In the genomic region with DNA sequence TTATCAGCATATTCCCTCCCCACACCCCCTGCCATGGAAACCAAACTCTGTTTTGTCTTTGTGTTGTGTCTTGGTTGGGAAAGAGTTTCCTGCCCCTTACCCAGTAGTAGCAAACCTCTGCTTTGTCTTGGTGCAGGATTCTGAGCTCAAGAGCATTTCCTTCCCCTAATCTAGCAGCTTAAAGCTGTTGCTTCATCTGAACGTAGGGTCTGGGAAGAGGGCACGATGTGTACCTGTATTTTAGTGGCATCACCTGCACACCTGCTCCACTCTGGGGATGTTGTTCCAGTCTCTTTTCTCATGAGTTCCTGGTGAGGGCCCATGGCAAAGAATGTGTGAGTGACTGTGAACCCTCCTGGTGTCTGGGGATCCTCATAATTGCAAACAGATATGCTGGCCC, we compare ENCODE assay signal across 8 cellular contexts.
"Had no signal": no experiment of that assay in that cellular context is flagged by ENCODE, and none has a peak within 500 bp of the region (broad histone marks: within the 10 kb centered on the region; RNA-seq: fewer than 3 reads in every experiment).

No MANE protein-coding gene starts in this region.

- H3K9me3 ChIP-seq: HAP-1 had no signal

- ATAC-seq: GM23338, HCT116, HepG2 had no signal

- H3K4me3 ChIP-seq: GM23338, HAP-1 had no signal

- H3K4me2 ChIP-seq: GM23338 had no signal

- H3K27ac ChIP-seq: HL-60 had no signal

- FAIRE-seq: HepG2 had no signal

- H3K4me1 Mint-ChIP-seq: GM23338, IgD-negative memory B cell had no signal

- H3K4me1 ChIP-seq: HAP-1 had no signal

- DNase-seq: H7, HFFc6 had no signal

- H3K4me3 Mint-ChIP-seq: GM23338, HFFc6, IgD-negative memory B cell had no signal

- H3K36me3 Mint-ChIP-seq: IgD-negative memory B cell had no signal

- H3K27ac Mint-ChIP-seq: GM23338, HFFc6, IgD-negative memory B cell had no signal

- H3K36me3 ChIP-seq: HAP-1 had no signal

- H3K9me3 Mint-ChIP-seq: GM23338, IgD-negative memory B cell had no signal

- H2AFZ ChIP-seq: GM23338 had no signal
